ENCODE assay signal across 1 cellular context in the genomic region with DNA sequence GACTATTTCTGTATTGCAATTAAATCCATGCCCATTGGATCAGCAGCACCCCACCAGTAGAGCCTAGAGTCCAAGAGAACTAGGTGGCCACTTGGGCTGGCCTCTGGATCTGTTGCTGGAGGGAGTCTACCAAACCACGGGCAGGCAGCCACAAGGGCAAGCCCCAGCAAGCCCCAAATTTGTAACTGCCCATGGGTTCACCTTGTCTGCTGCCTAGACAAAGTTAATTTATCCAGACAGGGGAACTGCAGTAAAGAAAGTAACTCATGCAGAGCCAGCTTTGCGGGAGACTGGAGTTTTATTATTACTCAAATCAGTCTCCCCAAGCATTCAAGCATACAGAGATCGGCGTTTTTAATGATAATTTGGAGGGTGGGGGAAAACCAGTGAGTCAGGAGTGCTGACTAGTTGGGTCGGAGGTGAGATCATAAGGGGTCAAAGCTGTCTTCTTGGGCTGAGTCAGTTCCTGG.
TF ChIP-seq lines count a peak whose summit lies in the region.

No MANE protein-coding gene starts in this region.

TF ChIP-seq in GM12878, 131 proteins besides CTCF, POLR2A, EP300 and RAD21 (continued from another document):
- TF ChIP-seq, protein P1, sequence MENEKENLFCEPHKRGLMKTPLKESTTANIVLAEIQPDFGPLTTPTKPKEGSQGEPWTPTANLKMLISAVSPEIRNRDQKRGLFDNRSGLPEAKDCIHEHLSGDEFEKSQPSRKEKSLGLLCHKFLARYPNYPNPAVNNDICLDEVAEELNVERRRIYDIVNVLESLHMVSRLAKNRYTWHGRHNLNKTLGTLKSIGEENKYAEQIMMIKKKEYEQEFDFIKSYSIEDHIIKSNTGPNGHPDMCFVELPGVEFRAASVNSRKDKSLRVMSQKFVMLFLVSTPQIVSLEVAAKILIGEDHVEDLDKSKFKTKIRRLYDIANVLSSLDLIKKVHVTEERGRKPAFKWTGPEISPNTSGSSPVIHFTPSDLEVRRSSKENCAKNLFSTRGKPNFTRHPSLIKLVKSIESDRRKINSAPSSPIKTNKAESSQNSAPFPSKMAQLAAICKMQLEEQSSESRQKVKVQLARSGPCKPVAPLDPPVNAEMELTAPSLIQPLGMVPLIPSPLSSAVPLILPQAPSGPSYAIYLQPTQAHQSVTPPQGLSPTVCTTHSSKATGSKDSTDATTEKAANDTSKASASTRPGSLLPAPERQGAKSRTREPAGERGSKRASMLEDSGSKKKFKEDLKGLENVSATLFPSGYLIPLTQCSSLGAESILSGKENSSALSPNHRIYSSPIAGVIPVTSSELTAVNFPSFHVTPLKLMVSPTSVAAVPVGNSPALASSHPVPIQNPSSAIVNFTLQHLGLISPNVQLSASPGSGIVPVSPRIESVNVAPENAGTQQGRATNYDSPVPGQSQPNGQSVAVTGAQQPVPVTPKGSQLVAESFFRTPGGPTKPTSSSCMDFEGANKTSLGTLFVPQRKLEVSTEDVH (IDR thresholded peaks at IDR 0.05; ENCODE audit: low read depth, partially characterized antibody) = no peak
- no peak for TF ChIP-seq RBBP5 (conservative IDR thresholded peaks at IDR 0.05)
- peak; percentile 97 for TF ChIP-seq NBN (IDR thresholded peaks at IDR 0.05)
- peak; percentile 90; the same call in 1 of the 2 replicates for TF ChIP-seq CHD1 (IDR thresholded peaks at IDR 0.05; ENCODE audit: low read depth, low read length)
- TF ChIP-seq, protein P2, sequence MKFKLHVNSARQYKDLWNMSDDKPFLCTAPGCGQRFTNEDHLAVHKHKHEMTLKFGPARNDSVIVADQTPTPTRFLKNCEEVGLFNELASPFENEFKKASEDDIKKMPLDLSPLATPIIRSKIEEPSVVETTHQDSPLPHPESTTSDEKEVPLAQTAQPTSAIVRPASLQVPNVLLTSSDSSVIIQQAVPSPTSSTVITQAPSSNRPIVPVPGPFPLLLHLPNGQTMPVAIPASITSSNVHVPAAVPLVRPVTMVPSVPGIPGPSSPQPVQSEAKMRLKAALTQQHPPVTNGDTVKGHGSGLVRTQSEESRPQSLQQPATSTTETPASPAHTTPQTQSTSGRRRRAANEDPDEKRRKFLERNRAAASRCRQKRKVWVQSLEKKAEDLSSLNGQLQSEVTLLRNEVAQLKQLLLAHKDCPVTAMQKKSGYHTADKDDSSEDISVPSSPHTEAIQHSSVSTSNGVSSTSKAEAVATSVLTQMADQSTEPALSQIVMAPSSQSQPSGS (IDR thresholded peaks at IDR 0.05; ENCODE audit: low read length) = peak; percentile 92
- peak; percentile 71 for TF ChIP-seq MEF2B (IDR thresholded peaks at IDR 0.05; ENCODE audit: partially characterized antibody, poor library complexity, severe bottlenecking)
- TF ChIP-seq GATAD2B (conservative IDR thresholded peaks at IDR 0.05; ENCODE audit: low read depth) = peak; percentile 87; the same call in 1 of the 2 replicates
- TF ChIP-seq SUPT20H (IDR thresholded peaks at IDR 0.05; ENCODE audit: borderline replicate concordance, control insufficient read depth, low read depth, low read length) = no peak
- no peak for TF ChIP-seq HDAC6 (IDR thresholded peaks at IDR 0.05; ENCODE audit: unreplicated experiment)
- TF ChIP-seq MTA2 (IDR thresholded peaks at IDR 0.05; ENCODE audit: low read depth) = peak; percentile 100
- TF ChIP-seq JUND (IDR thresholded peaks at IDR 0.05; ENCODE audit: low read depth, low read length) = peak; percentile 77
- TF ChIP-seq NR2C1 (IDR thresholded peaks at IDR 0.05) = peak; percentile 65
